ENCODE assay signal across 14 cellular contexts in genomic region chr6:112054001-112054400, GRCh38. TPM values are rescaled to one million over a fixed set of nuclear protein-coding genes. Genes with fewer than 3 reads are reported as not detected.
DNase-seq lines count a peak whose midpoint lies in the region; ATAC-seq, FAIRE-seq and TF ChIP-seq lines count a peak whose summit lies in the region.
"Had no signal": no experiment of that assay in that cellular context is flagged by ENCODE, and none has a peak within 500 bp of the region (broad histone marks: within the 10 kb centered on the region; RNA-seq: fewer than 3 reads in every experiment).

Gene CCN6 (plus strand): TSS chr6:112054104. CDS start chr6:112054358, 254 bp downstream.

- peak within 1 kb of the TSS; percentile 12 for H4K8ac ChIP-seq in H1 (ENCODE audit: extremely low read depth, insufficient read depth, low read length)
- H4K8ac ChIP-seq in mesenchymal stem cell (ENCODE audit: low read length), result peak within 1 kb of the TSS; percentile 41

- H2AFZ ChIP-seq in HepG2 (ENCODE audit: low read length), result no peak within 1 kb of the TSS
- peak within 1 kb of the TSS; percentile 5; the same call in 1 of the 2 replicates for H2AFZ ChIP-seq in H1 (ENCODE audit: low read length)
- no peak within 1 kb of the TSS for H2AFZ ChIP-seq in mesenchymal stem cell (ENCODE audit: low read depth, low read length)

- ATAC-seq in HepG2, result peak; percentile 81
- no peak for ATAC-seq in right lobe of liver

- no peaks in the 10 kb centered on the region for H4K20me1 ChIP-seq in HepG2 (ENCODE audit: insufficient read depth, low read length)
- H4K20me1 ChIP-seq in H1 (replicated peaks in 1 of 2; ENCODE audit: control insufficient read depth in 1 of 2, insufficient read depth in 2 of 2, low read length in 2 of 2), result no peaks in the 10 kb centered on the region

- no peak within 1 kb of the TSS for H3K56ac ChIP-seq in H1 (replicated peaks; ENCODE audit: insufficient read length, low read depth, low read length)

- H2BK5ac ChIP-seq in H1 (ENCODE audit: low read depth, low read length), result no peak within 1 kb of the TSS
- no peak within 1 kb of the TSS for H2BK5ac ChIP-seq in mesenchymal stem cell (ENCODE audit: low read depth, low read length, poor library complexity, severe bottlenecking)

- intact Hi-C loops in HepG2 (cut with micrococcal nuclease; ENCODE audit: unreplicated experiment), result no loop called here
- intact Hi-C loops in right lobe of liver (cut with DNase I), result no loop called here

- no peak for TF ChIP-seq POLR2A in HepG2 (IDR thresholded peaks at IDR 0.05; ENCODE audit: insufficient read depth in 1 of 2, low read depth in 2 of 2, low read length in 2 of 2)
- no peak for TF ChIP-seq POLR2A in right lobe of liver (IDR thresholded peaks at IDR 0.05)
- TF ChIP-seq POLR2A in H1 (IDR thresholded peaks at IDR 0.05; ENCODE audit: control extremely low read depth in 1 of 2, low read depth in 2 of 2, low read length in 2 of 2), result no peak
- TF ChIP-seq POLR2A in H54 (IDR thresholded peaks at IDR 0.05; ENCODE audit: low read depth, low read length), result no peak

- H3K18ac ChIP-seq in H1 (ENCODE audit: extremely low read depth, low read length) (no peak within 1 kb of the TSS), mesenchymal stem cell (ENCODE audit: low read depth in 1 of 2, low read length in 2 of 2) (no peak within 1 kb of the TSS)

- no peaks in the 10 kb centered on the region for H3K23me2 ChIP-seq in H1 (ENCODE audit: low read depth, low read length)

- FAIRE-seq in HepG2 (lab: Jason Lieb, UNC) (no peak), H1 (lab: Jason Lieb, UNC) (no peak), H54 (lab: Jason Lieb, UNC) (no peak)

- no peak within 1 kb of the TSS for H2BK20ac ChIP-seq in H1 (ENCODE audit: low read length)

- no peaks in the 10 kb centered on the region for H3K36me3 ChIP-seq in HepG2 (replicated peaks in 1 of 2; ENCODE audit: control insufficient read depth in 1 of 2, insufficient read depth in 2 of 2, low read length in 2 of 2)
- no peaks in the 10 kb centered on the region for H3K36me3 ChIP-seq in right lobe of liver
- H3K36me3 ChIP-seq in H1 (ENCODE audit: control insufficient read depth in 2 of 4, insufficient read depth in 4 of 4, low read length in 3 of 4), result no peaks in the 10 kb centered on the region
- H3K36me3 ChIP-seq in mesenchymal stem cell (ENCODE audit: control insufficient read depth in 1 of 2, insufficient read depth in 2 of 2, low read depth in 1 of 2, low read length in 2 of 2), result no peaks in the 10 kb centered on the region
- no peaks in the 10 kb centered on the region for H3K36me3 ChIP-seq in stomach smooth muscle (ENCODE audit: control insufficient read depth in 2 of 2, insufficient read depth in 2 of 2, low read length in 2 of 2)

- H4K91ac ChIP-seq in H1 (replicated peaks; ENCODE audit: insufficient read length, low read length) (no peak within 1 kb of the TSS), mesenchymal stem cell (ENCODE audit: low read length) (no peak within 1 kb of the TSS)

- H3K27ac ChIP-seq in HepG2 (ENCODE audit: extremely low read length, insufficient read depth, low read length), result no peak within 1 kb of the TSS
- no peak within 1 kb of the TSS for H3K27ac ChIP-seq in right lobe of liver
- no peak within 1 kb of the TSS for H3K27ac ChIP-seq in H1 (ENCODE audit: low read depth, low read length)
- H3K27ac ChIP-seq in mesenchymal stem cell (ENCODE audit: low read length, poor library complexity, severe bottlenecking), result no peak within 1 kb of the TSS
- peak within 1 kb of the TSS; percentile 62 for H3K27ac ChIP-seq in stomach smooth muscle (ENCODE audit: low read length)
- H3K27ac ChIP-seq: KMS-11 had no signal

- H2BK120ac ChIP-seq in H1 (replicated peaks; ENCODE audit: low read depth, low read length), result no peak within 1 kb of the TSS
- no peak within 1 kb of the TSS for H2BK120ac ChIP-seq in mesenchymal stem cell (ENCODE audit: low read depth, low read length)

- H3K4ac ChIP-seq in H1 (replicated peaks; ENCODE audit: insufficient read length, low read depth, low read length) (no peak within 1 kb of the TSS), mesenchymal stem cell (ENCODE audit: low read depth in 1 of 2, low read length in 2 of 2) (no peak within 1 kb of the TSS)

- BruUV-seq in HepG2 (replicated peaks; lab: Mats Ljungman, UMichigan), result no TSS peak

- no peak for TF ChIP-seq EP300 in HepG2 (IDR thresholded peaks at IDR 0.05; ENCODE audit: low read depth in 2 of 2, low read length in 2 of 2)
- no peak for TF ChIP-seq EP300 in HepG2 (CRISPR knock-in tag; IDR thresholded peaks at IDR 0.05; ENCODE audit: borderline replicate concordance)
- no peak for TF ChIP-seq EP300 in H1 (IDR thresholded peaks at IDR 0.05; ENCODE audit: borderline replicate concordance in 1 of 2, low read depth in 2 of 2, low read length in 2 of 2)

- no peak for TF ChIP-seq CTCF in HepG2 (CRISPR knock-in tag; IDR thresholded peaks at IDR 0.05)
- no peak for TF ChIP-seq CTCF in right lobe of liver (IDR thresholded peaks at IDR 0.05)
- no peak for TF ChIP-seq CTCF in H1 (IDR thresholded peaks at IDR 0.05; ENCODE audit: control extremely low read depth in 1 of 3, insufficient read depth in 1 of 3, low read depth in 1 of 3, low read length in 3 of 3)

- POLR2A ChIA-PET in HepG2 (lab: Yijun Ruan, JAX), result no interaction called here
- POLR2A ChIA-PET in H1 (lab: Charles Lee; ENCODE audit: partially characterized antibody), result interaction anchor here (0.9 kb wide), 1 partner anchor 464 kb away, joined by 3 read pairs; no protein-coding TSS in a partner anchor

- no peak within 1 kb of the TSS for H2AK5ac ChIP-seq in H1 (ENCODE audit: low read depth, low read length)
- no peak within 1 kb of the TSS for H2AK5ac ChIP-seq in mesenchymal stem cell (ENCODE audit: low read length, severe bottlenecking)

- peaks cover 0 to 11% of the 10 kb centered on the region in 2 experiments; a peak in 2 of 5 replicates for H3K27me3 ChIP-seq in HepG2 (ENCODE audit: control insufficient read depth in 1 of 2, insufficient read depth in 2 of 2, low read length in 2 of 2)
- no peaks in the 10 kb centered on the region for H3K27me3 ChIP-seq in right lobe of liver
- H3K27me3 ChIP-seq in H1 (replicated peaks in 1 of 4; ENCODE audit: control insufficient read depth in 3 of 4, extremely low read depth in 1 of 4, insufficient read depth in 3 of 4, low read length in 3 of 4), result no peaks in the 10 kb centered on the region
- H3K27me3 ChIP-seq in mesenchymal stem cell (ENCODE audit: control insufficient read depth in 1 of 2, insufficient read depth in 1 of 2, low read length in 2 of 2), result peaks cover 0 to 7% of the 10 kb centered on the region in 2 experiments
- no peaks in the 10 kb centered on the region for H3K27me3 ChIP-seq in stomach smooth muscle (ENCODE audit: control insufficient read depth in 1 of 2, insufficient read depth in 2 of 2, low read length in 2 of 2)

- H2BK15ac ChIP-seq in H1 (ENCODE audit: low read length) (no peak within 1 kb of the TSS), mesenchymal stem cell (ENCODE audit: low read depth, poor library complexity, severe bottlenecking) (no peak within 1 kb of the TSS)

- H3K4me3 ChIP-seq in HepG2 (replicated peaks in 1 of 3; ENCODE audit: insufficient read depth in 1 of 3, low read depth in 2 of 3, low read length in 3 of 3) (peak within 1 kb of the TSS; percentile 19 to 55 (median 35); a peak in 4 of 6 replicates), right lobe of liver (no peak within 1 kb of the TSS), H1 (ENCODE audit: extremely low read depth in 1 of 4, insufficient read depth in 2 of 4, low read depth in 3 of 4, low read length in 4 of 4) (no peak within 1 kb of the TSS), mesenchymal stem cell (ENCODE audit: insufficient read depth in 1 of 2, low read depth in 1 of 2, low read length in 2 of 2) (no peak within 1 kb of the TSS), stomach smooth muscle (ENCODE audit: low read length in 2 of 2) (peak within 1 kb of the TSS; percentile 0 to 36)

- H3K79me1 ChIP-seq in H1 (ENCODE audit: low read depth, low read length) (no peaks in the 10 kb centered on the region), mesenchymal stem cell (replicated peaks; ENCODE audit: low read length, poor library complexity, severe bottlenecking) (no peaks in the 10 kb centered on the region)

- no peak for TF ChIP-seq RAD21 in HepG2 (CRISPR knock-in tag; IDR thresholded peaks at IDR 0.05)
- no peak for TF ChIP-seq RAD21 in H1 (IDR thresholded peaks at IDR 0.05 in 1 of 2, conservative IDR thresholded peaks at IDR 0.05 in 1 of 2; ENCODE audit: low read depth in 2 of 2, low read length in 2 of 2)

- CTCF ChIA-PET in HepG2 (lab: Yijun Ruan, JAX; ENCODE audit: low intra/inter-chr PET ratio, low total read pairs), result no interaction called here
- CTCF ChIA-PET in H1 (lab: Charles Lee; ENCODE audit: partially characterized antibody), result interaction anchor here (1.2 to 2.0 kb wide), 2 partner anchors 11 to 109 kb away, joined by 3 to 10 read pairs; no protein-coding TSS in a partner anchor

- no peak within 1 kb of the TSS for H3K23ac ChIP-seq in H1 (ENCODE audit: insufficient read length)
- H3K23ac ChIP-seq in mesenchymal stem cell (ENCODE audit: low read length in 2 of 2), result no peak within 1 kb of the TSS

- no peak within 1 kb of the TSS for H3K9ac ChIP-seq in HepG2 (ENCODE audit: insufficient read depth, low read depth, low read length)
- H3K9ac ChIP-seq in H1 (replicated peaks in 1 of 4; ENCODE audit: extremely low read depth in 1 of 4, low read depth in 3 of 4, low read length in 3 of 4), result no peak within 1 kb of the TSS
- H3K9ac ChIP-seq in mesenchymal stem cell (ENCODE audit: low read length), result no peak within 1 kb of the TSS
- no peak within 1 kb of the TSS for H3K9ac ChIP-seq in stomach smooth muscle (ENCODE audit: low read length in 2 of 2)
- H3K9ac ChIP-seq: KMS-11 had no signal

- H2BK12ac ChIP-seq in H1 (ENCODE audit: low read depth, low read length) (no peak within 1 kb of the TSS), mesenchymal stem cell (ENCODE audit: low read length in 2 of 2) (peak within 1 kb of the TSS in 1 of 2 experiments; percentile 18)

- peak within 1 kb of the TSS; percentile 74 for H3K4me2 ChIP-seq in HepG2 (ENCODE audit: low read depth, low read length)
- no peak within 1 kb of the TSS for H3K4me2 ChIP-seq in H1 (ENCODE audit: insufficient read depth in 1 of 2, low read depth in 2 of 2, low read length in 2 of 2)
- no peak within 1 kb of the TSS for H3K4me2 ChIP-seq in mesenchymal stem cell (ENCODE audit: low read length, poor library complexity, severe bottlenecking)
- H3K4me2 ChIP-seq: KMS-11 had no signal

- DNase-seq in HepG2 (ENCODE audit: low spot score) (no peak), right lobe of liver (no peak), H1 (ENCODE audit: low read depth in 1 of 2, low spot score in 2 of 2) (no peak), mesenchymal stem cell (no peak), H54 (ENCODE audit: insufficient read length, low spot score) (no peak), MV-4-11 (lab: John Stamatoyannopoulos, UW) (no peak), CD1c-positive myeloid dendritic cell (ENCODE audit: extremely low spot score) (no peak)
- DNase-seq: CD4-positive, CD25-positive, alpha-beta regulatory T cell; NCI-H1092; NCI-H510A treated with DMSO at 0.1 percent for 48 hours; SIG-M5 had no signal

- H3K9me3 ChIP-seq in HepG2 (ENCODE audit: low read length) (no peaks in the 10 kb centered on the region), right lobe of liver (no peaks in the 10 kb centered on the region), H1 (ENCODE audit: insufficient read depth in 2 of 2, low read depth in 1 of 2, low read length in 1 of 2) (no peaks in the 10 kb centered on the region), mesenchymal stem cell (ENCODE audit: control insufficient read depth, low read length) (no peaks in the 10 kb centered on the region), stomach smooth muscle (ENCODE audit: control insufficient read depth in 2 of 2, low read length in 2 of 2) (peaks cover 0 to 3% of the 10 kb centered on the region in 2 donors)

- H3K79me2 ChIP-seq in HepG2 (ENCODE audit: insufficient read depth, low read length) (no peaks in the 10 kb centered on the region), H1 (ENCODE audit: control insufficient read depth in 1 of 2, insufficient read depth in 2 of 2, low read length in 2 of 2) (no peaks in the 10 kb centered on the region)

- WGBS in HepG2 (ENCODE audit: low lambda C conversion rate), result 10% methylated on average over 12 of the region's 12 CpGs
- 81% methylated on average over 9 of the region's 12 CpGs for WGBS in right lobe of liver (ENCODE audit: insufficient coverage, low coverage, low lambda C conversion rate, missing lambda C conversion rate)
- WGBS in H1 (ENCODE audit: extremely low coverage in 1 of 2, insufficient coverage in 1 of 2, insufficient read length in 1 of 2, insufficient replicate concordance in 2 of 2, low coverage in 1 of 2, low lambda C conversion rate in 2 of 2, missing lambda C conversion rate in 1 of 2), 2 experiments, result 93% methylated on average over 11 of the region's 12 CpGs; no CpG with 5 or more reads in 1 of the 2 experiments
- 92% methylated on average over 12 of the region's 12 CpGs for WGBS in mesenchymal stem cell

- in situ Hi-C loops in HepG2 (cut with HindIII; ENCODE audit: extremely low pct_ligation_motif_present, low pct_unique_long_range_greater_than_20kb), result no loop called here

- no peak within 1 kb of the TSS for H3K14ac ChIP-seq in H1 (ENCODE audit: insufficient read length)
- H3K14ac ChIP-seq in mesenchymal stem cell (ENCODE audit: low read length in 2 of 2), result no peak within 1 kb of the TSS

- no peak within 1 kb of the TSS for H4K5ac ChIP-seq in H1 (ENCODE audit: insufficient read length, low read depth, low read length)

- H3K4me1 ChIP-seq in HepG2 (ENCODE audit: insufficient read depth, low read length), result peaks cover 18% of the 10 kb centered on the region; the same call in 1 of the 2 replicates
- peaks cover 0 to 12% (median 2%) of the 10 kb centered on the region in 4 donors for H3K4me1 ChIP-seq in right lobe of liver
- H3K4me1 ChIP-seq in H1 (replicated peaks in 1 of 4; ENCODE audit: control insufficient read depth in 3 of 4, insufficient read depth in 4 of 4, low read length in 3 of 4), result no peaks in the 10 kb centered on the region
- peaks cover 2% of the 10 kb centered on the region for H3K4me1 ChIP-seq in mesenchymal stem cell (ENCODE audit: control insufficient read depth, insufficient read depth, low read depth, low read length)
- H3K4me1 ChIP-seq in stomach smooth muscle (ENCODE audit: control insufficient read depth, insufficient read depth, low read length), result peaks cover 18% of the 10 kb centered on the region

RNA-seq across cellular contexts. Expression of gene CCN6, which starts in this region (rescaled TPM):
- total RNA-seq in HepG2 (2016; rRNA removed; fragmentation: Illumina TruSeq; extraction: Trizol) (not detected in 2 replicates), right lobe of liver (not detected)
- not detected in 2 replicates for total RNA-seq in HepG2 (2016; cell fraction: cytosol; rRNA removed; fragmentation: Illumina TruSeq; extraction: Trizol; ENCODE audit: low read depth)
- total RNA-seq in HepG2 (2016; cell fraction: insoluble cytoplasmic fraction; rRNA removed; fragmentation: Illumina TruSeq; extraction: Trizol), result not detected in 2 replicates
- total RNA-seq in HepG2 (2016; cell fraction: membrane; rRNA removed; fragmentation: Illumina TruSeq; extraction: Trizol), result not detected in 2 replicates
- not detected in 2 replicates for total RNA-seq in HepG2 (2016; cell fraction: nucleus; rRNA removed; fragmentation: Illumina TruSeq; extraction: Trizol)
- polyA plus RNA-seq in HepG2 (2011; rRNA removed) (0.10 TPM in 1 of 2 replicates, not detected in the other), H1 (2011; rRNA removed) (not detected in 2 replicates)
- polyA plus RNA-seq in HepG2 (2011; cell fraction: cytosol; rRNA removed), result 0.10 and 0.21 TPM in 2 replicates
- 0.17 TPM in 1 of 2 replicates, not detected in the other for polyA plus RNA-seq in HepG2 (2011; cell fraction: nucleus; rRNA removed)
- polyA plus RNA-seq in HepG2 (2012), result 0.11 and 0.17 TPM in 2 replicates
- not detected in 2 replicates for polyA plus RNA-seq in HepG2 (2016; cell fraction: cytosol; fragmentation: Illumina TruSeq; extraction: Trizol; ENCODE audit: low read depth)
- not detected in 2 replicates for polyA plus RNA-seq in HepG2 (2016; cell fraction: insoluble cytoplasmic fraction; fragmentation: Illumina TruSeq; extraction: Trizol; ENCODE audit: low read depth)
- not detected in 2 replicates for polyA plus RNA-seq in HepG2 (2016; cell fraction: membrane; fragmentation: Illumina TruSeq; extraction: Trizol; ENCODE audit: low read depth)
- polyA plus RNA-seq in HepG2 (2016; cell fraction: nucleus; fragmentation: Illumina TruSeq; extraction: Trizol; ENCODE audit: insufficient read depth, low read depth), result not detected in 2 replicates
- polyA minus RNA-seq in HepG2 (2011; rRNA and poly(A)+ RNA removed; ENCODE audit: low replicate concordance), result not detected in 2 replicates
- not detected in 2 replicates for polyA minus RNA-seq in HepG2 (2011; cell fraction: cytosol; rRNA and poly(A)+ RNA removed)
- not detected in 2 replicates for polyA minus RNA-seq in HepG2 (2011; cell fraction: nucleus; rRNA and poly(A)+ RNA removed)
- total RNA-seq in H1 (2021; fragmentation: NEBNext Ultra II Directional; extraction: Animal tissue kit (Norgen Biotek cat#: 25700)), result not detected in 2 replicates
- not detected for polyA plus RNA-seq in H1 (2011; cell fraction: cytosol; rRNA removed)
- polyA plus RNA-seq in H1 (2011; cell fraction: nucleus; rRNA removed), result not detected
- polyA plus RNA-seq in H1 (2012, experiment 1 of 2), result not detected in 4 replicates
- not detected for polyA plus RNA-seq in H1 (2012, experiment 2 of 2)
- polyA plus RNA-seq in H1 (2013, experiment 1 of 2), result not detected
- polyA plus RNA-seq in H1 (2013, experiment 2 of 2), result not detected
- polyA minus RNA-seq in H1 (2011; rRNA and poly(A)+ RNA removed), result not detected in 2 replicates
- polyA minus RNA-seq in H1 (2011; cell fraction: cytosol; rRNA and poly(A)+ RNA removed), result not detected
- not detected for polyA minus RNA-seq in H1 (2011; cell fraction: nucleus; rRNA and poly(A)+ RNA removed)
- not detected for polyA plus RNA-seq in mesenchymal stem cell (2013, experiment 1 of 2)
- 0.05 TPM for polyA plus RNA-seq in mesenchymal stem cell (2013, experiment 2 of 2)
- total RNA-seq: CD4-positive, CD25-positive, alpha-beta regulatory T cell; MCF 10A had no signal

Comparison
In these comparisons a context has a peak if more than half of its experiments do, and no peak if none do; other contexts are left out.
1. Peak in ATAC-seq, H3K4me3 ChIP-seq and H3K4me2 ChIP-seq in HepG2; RNA of the gene not detected or under 1 TPM.
2. H3K4me3 ChIP-seq: peak in stomach smooth muscle (2 of 2); none in right lobe of liver (0 of 3), H1 (0 of 4) and mesenchymal stem cell (0 of 2).